22 cellular contexts compared by ENCODE assay signal in the genomic region with DNA sequence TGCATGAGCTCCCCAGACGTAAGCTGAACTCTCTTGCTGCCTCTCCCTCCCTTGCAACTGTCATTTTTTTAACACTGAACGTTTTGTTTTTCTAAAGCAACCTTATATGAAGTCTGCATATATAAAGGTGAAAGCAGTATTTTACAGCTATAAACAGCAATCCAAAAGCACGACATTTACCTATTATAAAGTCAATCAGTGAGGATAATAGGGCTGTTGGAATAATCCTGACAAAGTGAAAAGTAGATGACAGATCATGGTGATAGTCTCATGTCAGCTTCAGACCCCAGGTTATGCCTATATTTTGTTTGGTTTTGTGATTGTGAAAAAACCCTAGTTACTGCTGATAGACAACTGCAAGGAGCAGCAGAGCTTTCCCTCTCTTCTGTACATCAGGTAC.
A peak's percentile ranks its signal among the peaks of the same experiment; 100 is the strongest.
DNase-seq lines count a peak whose midpoint lies in the region; ATAC-seq, FAIRE-seq and TF ChIP-seq lines count a peak whose summit lies in the region.
"Had no signal": no experiment of that assay in that cellular context is flagged by ENCODE, and none has a peak within 500 bp of the region (broad histone marks: within the 10 kb centered on the region; RNA-seq: fewer than 3 reads in every experiment).

No MANE protein-coding gene starts in this region.

- no peak overlapping the region for H3K4me2 ChIP-seq in HepG2 (ENCODE audit: low read depth, low read length)
- H3K4me2 ChIP-seq: KMS-11 had no signal

- TF ChIP-seq RAD21 in HepG2 (CRISPR knock-in tag; IDR thresholded peaks at IDR 0.05), result no peak

- CTCF ChIA-PET in HepG2 (lab: Yijun Ruan, JAX; ENCODE audit: low intra/inter-chr PET ratio, low total read pairs), result no interaction called here
- CTCF ChIA-PET in naive thymus-derived CD4-positive, alpha-beta T cell (lab: Charles Lee), result no interaction called here

- H3K4me1 ChIP-seq in HepG2 (ENCODE audit: insufficient read depth, low read length), result peaks cover 9% of the 10 kb centered on the region; the same call in 1 of the 2 replicates
- H3K4me1 ChIP-seq in right lobe of liver, result peaks cover 0 to 8% (median 0%) of the 10 kb centered on the region in 4 donors
- peaks cover 42 to 78% of the 10 kb centered on the region in 2 donors for H3K4me1 ChIP-seq in gastrocnemius medialis
- H3K4me1 ChIP-seq in uterus, result peaks cover 0 to 6% of the 10 kb centered on the region in 2 donors
- H3K4me1 ChIP-seq in naive thymus-derived CD4-positive, alpha-beta T cell (ENCODE audit: control insufficient read depth in 2 of 2, insufficient read depth in 2 of 2, low read length in 2 of 2), result no peaks in the 10 kb centered on the region

- H3K4me1 Mint-ChIP-seq in nephron, result peaks cover 40% of the 10 kb centered on the region
- H3K4me1 Mint-ChIP-seq in naive thymus-derived CD4-positive, alpha-beta T cell, result peaks cover 0 to 2% (median 0%) of the 10 kb centered on the region in 7 donors

- no TSS peak for BruUV-seq in HepG2 (replicated peaks; lab: Mats Ljungman, UMichigan)

- intact Hi-C loops in HepG2 (cut with micrococcal nuclease; ENCODE audit: unreplicated experiment) (no loop called here), right lobe of liver (cut with DNase I) (loop anchor here in 1 of 2 donors (10.0 kb wide), 1 partner anchor 68 kb away; no protein-coding TSS in a partner anchor), gastrocnemius medialis (cut with DNase I; ENCODE audit: low total_unique reads) (no loop called here), uterus (cut with DNase I; ENCODE audit: low total_unique reads) (no loop called here)
- intact Hi-C loops in naive thymus-derived CD4-positive, alpha-beta T cell (cut with micrococcal nuclease), result no loop called here

- H4K20me1 ChIP-seq in HepG2 (ENCODE audit: insufficient read depth, low read length), result peaks cover 20% of the 10 kb centered on the region; the same call in 1 of the 2 replicates

- H3K27me3 Mint-ChIP-seq in nephron (ENCODE audit: low read depth), result no peaks in the 10 kb centered on the region
- peaks cover 0 to 16% (median 4%) of the 10 kb centered on the region in 5 donors for H3K27me3 Mint-ChIP-seq in naive thymus-derived CD4-positive, alpha-beta T cell

- H3K4me3 ChIP-seq in HepG2 (replicated peaks in 1 of 3; ENCODE audit: insufficient read depth in 1 of 3, low read depth in 2 of 3, low read length in 3 of 3) (no peak overlapping the region), right lobe of liver (no peak overlapping the region), gastrocnemius medialis (no peak overlapping the region), uterus (no peak overlapping the region)
- no peak overlapping the region for H3K4me3 ChIP-seq in naive thymus-derived CD4-positive, alpha-beta T cell (ENCODE audit: low read length)
- H3K4me3 ChIP-seq: Peyer's patch had no signal

- H3K27ac ChIP-seq in HepG2 (ENCODE audit: extremely low read length, insufficient read depth, low read length) (no peak overlapping the region), right lobe of liver (no peak overlapping the region), gastrocnemius medialis (peak overlapping the region; percentile 73 to 82 (median 80)), uterus (peak overlapping the region; percentile 3 to 44), substantia nigra (ENCODE audit: low read depth, low read length, poor library complexity, severe bottlenecking) (no peak overlapping the region)
- no peak overlapping the region for H3K27ac ChIP-seq in naive thymus-derived CD4-positive, alpha-beta T cell (ENCODE audit: low read depth, low read length)
- H3K27ac ChIP-seq: C4-2B, KMS-11 had no signal

- TF ChIP-seq POLR2A in HepG2 (IDR thresholded peaks at IDR 0.05; ENCODE audit: insufficient read depth in 1 of 2, low read depth in 2 of 2, low read length in 2 of 2), result no peak
- TF ChIP-seq POLR2A in right lobe of liver (IDR thresholded peaks at IDR 0.05), result no peak
- no peak for TF ChIP-seq POLR2A in gastrocnemius medialis (IDR thresholded peaks at IDR 0.05)
- no peak for TF ChIP-seq POLR2A in uterus (IDR thresholded peaks at IDR 0.05)

- no peak overlapping the region for H2AFZ ChIP-seq in HepG2 (ENCODE audit: low read length)

- peaks cover 29 to 34% of the 10 kb centered on the region in 2 experiments for H3K36me3 ChIP-seq in HepG2 (replicated peaks in 1 of 2; ENCODE audit: control insufficient read depth in 1 of 2, insufficient read depth in 2 of 2, low read length in 2 of 2)
- peaks cover 19 to 71% (median 43%) of the 10 kb centered on the region in 4 donors for H3K36me3 ChIP-seq in right lobe of liver
- peaks cover 0 to 82% of the 10 kb centered on the region in 2 donors for H3K36me3 ChIP-seq in gastrocnemius medialis
- H3K36me3 ChIP-seq in uterus, result no peaks in the 10 kb centered on the region
- H3K36me3 ChIP-seq in naive thymus-derived CD4-positive, alpha-beta T cell (ENCODE audit: control insufficient read depth in 2 of 3, insufficient read depth in 3 of 3, low read length in 3 of 3), result no peaks in the 10 kb centered on the region

- H3K4me3 Mint-ChIP-seq in nephron, result no peak overlapping the region
- no peak overlapping the region for H3K4me3 Mint-ChIP-seq in naive thymus-derived CD4-positive, alpha-beta T cell

- no peaks in the 10 kb centered on the region for H3K9me3 ChIP-seq in HepG2 (ENCODE audit: low read length)
- H3K9me3 ChIP-seq in right lobe of liver, result no peaks in the 10 kb centered on the region
- no peaks in the 10 kb centered on the region for H3K9me3 ChIP-seq in gastrocnemius medialis
- H3K9me3 ChIP-seq in uterus, result no peaks in the 10 kb centered on the region
- no peaks in the 10 kb centered on the region for H3K9me3 ChIP-seq in naive thymus-derived CD4-positive, alpha-beta T cell (ENCODE audit: control insufficient read depth in 2 of 3, low read length in 3 of 3)
- H3K9me3 ChIP-seq: Peyer's patch had no signal

- ATAC-seq in HepG2 (no peak), right lobe of liver (no peak), gastrocnemius medialis (no peak)
- no peak for ATAC-seq in naive thymus-derived CD4-positive, alpha-beta T cell

- H3K79me2 ChIP-seq in HepG2 (ENCODE audit: insufficient read depth, low read length), result no peaks in the 10 kb centered on the region

- TF ChIP-seq EP300 in HepG2 (IDR thresholded peaks at IDR 0.05; ENCODE audit: low read depth in 2 of 2, low read length in 2 of 2) (no peak), HepG2 (CRISPR knock-in tag; IDR thresholded peaks at IDR 0.05; ENCODE audit: borderline replicate concordance) (no peak)

- peak; percentile 26 for FAIRE-seq in HepG2 (lab: Jason Lieb, UNC)
- FAIRE-seq: A204.1, G401.6, GM19239, HTR-8/SVneo had no signal

- in situ Hi-C loops in HepG2 (cut with HindIII; ENCODE audit: extremely low pct_ligation_motif_present, low pct_unique_long_range_greater_than_20kb) (no loop called here), gastrocnemius medialis (cut with MboI; ENCODE audit: low sequenced_read_pairs in 4 of 4) (no loop called here)

- no peak for TF ChIP-seq CTCF in HepG2 (CRISPR knock-in tag; IDR thresholded peaks at IDR 0.05)
- no peak for TF ChIP-seq CTCF in right lobe of liver (IDR thresholded peaks at IDR 0.05)
- TF ChIP-seq CTCF in nephron (IDR thresholded peaks at IDR 0.05; ENCODE audit: unreplicated experiment in 3 of 3), result no peak
- no peak for TF ChIP-seq CTCF in gastrocnemius medialis (IDR thresholded peaks at IDR 0.05 in 4 of 5, conservative IDR thresholded peaks at IDR 0.05 in 1 of 5)
- no peak for TF ChIP-seq CTCF in uterus (IDR thresholded peaks at IDR 0.05)

- POLR2A ChIA-PET in HepG2 (lab: Yijun Ruan, JAX), result no interaction called here
- POLR2A ChIA-PET in naive thymus-derived CD4-positive, alpha-beta T cell (lab: Charles Lee), result interaction anchor here (0.6 kb wide), 1 partner anchor 1698 kb away, joined by 5 read pairs; a partner anchor contains a TSS

- no peak overlapping the region for H3K9ac ChIP-seq in HepG2 (ENCODE audit: insufficient read depth, low read depth, low read length)
- H3K9ac ChIP-seq: KMS-11 had no signal

- DNase-seq in HepG2 (ENCODE audit: low spot score) (no peak), right lobe of liver (no peak), gastrocnemius medialis (no peak), uterus (no peak), kidney tubule cell (ENCODE audit: low spot score) (no peak), substantia nigra (lab: John Stamatoyannopoulos, UW) (no peak)
- DNase-seq in naive thymus-derived CD4-positive, alpha-beta T cell, result no peak
- DNase-seq: IMR-90, NCI-H1092 treated with DMSO at 0.1 percent for 48 hours, NCI-H1436 treated with DMSO at 0.1 percent for 48 hours, NCI-H2029, NCI-H345, NCI-H524 treated with DMSO at 0.1 percent for 48 hours, NCI-H82 had no signal

- H3K36me3 Mint-ChIP-seq in nephron (ENCODE audit: low read depth), result peaks cover 50% of the 10 kb centered on the region
- no peaks in the 10 kb centered on the region for H3K36me3 Mint-ChIP-seq in naive thymus-derived CD4-positive, alpha-beta T cell

- peak overlapping the region in 2 of 3 experiments; percentile 8 to 48 for H3K27ac Mint-ChIP-seq in nephron
- no peak overlapping the region for H3K27ac Mint-ChIP-seq in naive thymus-derived CD4-positive, alpha-beta T cell

- H3K9me3 Mint-ChIP-seq in nephron, result no peaks in the 10 kb centered on the region
- peaks cover 0 to 4% (median 0%) of the 10 kb centered on the region in 11 donors for H3K9me3 Mint-ChIP-seq in naive thymus-derived CD4-positive, alpha-beta T cell

- H3K27me3 ChIP-seq in HepG2 (ENCODE audit: control insufficient read depth in 1 of 2, insufficient read depth in 2 of 2, low read length in 2 of 2) (no peaks in the 10 kb centered on the region), right lobe of liver (no peaks in the 10 kb centered on the region), gastrocnemius medialis (no peaks in the 10 kb centered on the region), uterus (no peaks in the 10 kb centered on the region)
- no peaks in the 10 kb centered on the region for H3K27me3 ChIP-seq in naive thymus-derived CD4-positive, alpha-beta T cell (ENCODE audit: control insufficient read depth in 2 of 2, insufficient read depth in 2 of 2, low read length in 2 of 2)
- H3K27me3 ChIP-seq: Peyer's patch had no signal

- 67% methylated on average over 3 of the region's 3 CpGs for WGBS in HepG2 (ENCODE audit: low lambda C conversion rate)
- 55% methylated on average over 3 of the region's 3 CpGs for WGBS in right lobe of liver (ENCODE audit: insufficient coverage, low coverage, low lambda C conversion rate, missing lambda C conversion rate)

TF ChIP-seq in HepG2, 621 proteins besides CTCF, POLR2A, EP300 and RAD21 (continues in another document):
- TF ChIP-seq, protein P1, sequence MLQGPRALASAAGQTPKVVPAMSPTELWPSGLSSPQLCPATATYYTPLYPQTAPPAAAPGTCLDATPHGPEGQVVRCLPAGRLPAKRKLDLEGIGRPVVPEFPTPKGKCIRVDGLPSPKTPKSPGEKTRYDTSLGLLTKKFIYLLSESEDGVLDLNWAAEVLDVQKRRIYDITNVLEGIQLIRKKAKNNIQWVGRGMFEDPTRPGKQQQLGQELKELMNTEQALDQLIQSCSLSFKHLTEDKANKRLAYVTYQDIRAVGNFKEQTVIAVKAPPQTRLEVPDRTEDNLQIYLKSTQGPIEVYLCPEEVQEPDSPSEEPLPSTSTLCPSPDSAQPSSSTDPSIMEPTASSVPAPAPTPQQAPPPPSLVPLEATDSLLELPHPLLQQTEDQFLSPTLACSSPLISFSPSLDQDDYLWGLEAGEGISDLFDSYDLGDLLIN (CRISPR knock-in tag; IDR thresholded peaks at IDR 0.05; ENCODE audit: borderline replicate concordance), result no peak
- no peak for TF ChIP-seq TAF15 (IDR thresholded peaks at IDR 0.05; ENCODE audit: low read depth, low read length, poor library complexity, severe bottlenecking)
- no peak for TF ChIP-seq GFI1 (CRISPR knock-in tag; IDR thresholded peaks at IDR 0.05; ENCODE audit: borderline replicate concordance)

Comparison
In these comparisons a context has a peak if more than half of its experiments do, and no peak if none do; other contexts are left out.
1. H3K27ac ChIP-seq: peak in gastrocnemius medialis (4 of 4) and uterus (2 of 2); none in HepG2 (single experiment), right lobe of liver (0 of 3), naive thymus-derived CD4-positive, alpha-beta T cell (single experiment) and substantia nigra (single experiment).
2. H3K27ac Mint-ChIP-seq: peak in nephron (2 of 3); none in naive thymus-derived CD4-positive, alpha-beta T cell (0 of 9).